ENCODE assay signal across 21 cellular contexts in the genomic region with DNA sequence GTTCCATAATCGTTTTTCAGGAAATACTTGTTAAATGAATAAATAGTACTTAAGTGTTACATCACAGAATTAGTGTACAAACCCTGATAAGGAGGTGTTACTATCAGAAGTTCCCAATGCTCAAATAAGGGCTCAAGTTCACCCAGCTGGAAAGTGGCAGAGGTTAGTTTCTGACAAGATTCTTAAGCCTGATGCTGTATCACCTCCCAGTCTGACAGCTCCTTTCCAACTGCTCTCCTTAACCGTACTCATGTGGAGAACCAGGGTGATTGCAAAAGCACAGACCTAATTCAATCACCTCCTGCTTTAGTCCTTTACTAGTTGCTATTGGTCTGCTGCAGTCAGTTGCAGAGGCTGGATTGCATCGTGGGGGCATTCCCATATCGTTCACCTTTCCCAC.
"Had no signal": no experiment of that assay in that cellular context is flagged by ENCODE, and none has a peak within 500 bp of the region (broad histone marks: within the 10 kb centered on the region; RNA-seq: fewer than 3 reads in every experiment).

No MANE protein-coding gene starts in this region.

- H3K9me3 Mint-ChIP-seq: activated naive CD4-positive, alpha-beta T cell treated with anti-CD3 and anti-CD28 coated beads, Interleukin-2, amount 10 ng/mL, durations not matched to agents 7 days and 5 days; activated T-cell treated with anti-CD3 and anti-CD28 coated beads, Interleukin-2, amount 50 U/mL, for 72 hours; mesothelial cell of epicardium; natural killer cell had no signal

- ATAC-seq: activated T-cell treated with anti-CD3 and anti-CD28 coated beads, Interleukin-2, amount 50 U/mL, for 72 hours; body of pancreas; left lobe of liver; natural killer cell; pancreas; psoas muscle; stimulated activated naive CD8-positive, alpha-beta T cell treated with anti-CD3 and anti-CD28 coated beads, Interleukin-15, Interleukin-2, amounts not matched to agents 100 U/mL and 50 U/mL, for 24 hours had no signal

- H3K4me3 Mint-ChIP-seq: activated naive CD4-positive, alpha-beta T cell treated with anti-CD3 and anti-CD28 coated beads, Interleukin-2, amount 10 ng/mL, durations not matched to agents 7 days and 5 days; activated T-cell treated with anti-CD3 and anti-CD28 coated beads, Interleukin-2, amount 50 U/mL, for 72 hours; dendritic cell treated with granulocyte-macrophage colony-stimulating factor and Interleukin-4, amounts not matched to agents 40 ng/mL and 50 ng/mL, for 4 days; mesothelial cell of epicardium; natural killer cell had no signal

- DNase-seq: activated CD4-positive, alpha-beta T cell treated with anti-CD3 and anti-CD28 coated beads for 1 hour; activated CD4-positive, alpha-beta T cell treated with anti-CD3 and anti-CD28 coated beads, Interleukin-2, amount 50 U/mL, for 1 hour; activated CD8-positive, alpha-beta memory T cell treated with anti-CD3 and anti-CD28 coated beads, Interleukin-2, amount 50 U/mL, for 48 hours; activated effector memory CD4-positive, alpha-beta T cell treated with Interleukin-2 at 50 U/mL for 16 hours; activated naive CD4-positive, alpha-beta T cell treated with anti-CD3 and anti-CD28 coated beads, Interleukin-2, amount 10 ng/mL, durations not matched to agents 7 days and 5 days; activated T-cell treated with anti-CD3 and anti-CD28 coated beads, Interleukin-2, amount 50 U/mL, for 72 hours; anterior cingulate cortex; body of pancreas; effector memory CD4-positive, alpha-beta T cell; esophagus squamous epithelium; natural killer cell; pancreas; psoas muscle; stimulated activated CD4-positive, alpha-beta T cell treated with anti-CD3 and anti-CD28 coated beads, Interleukin-4, amount 100 ng/mL, for 4 hours; stimulated activated naive CD8-positive, alpha-beta T cell treated with anti-CD3 and anti-CD28 coated beads, Interleukin-15, Interleukin-2, amounts not matched to agents 100 U/mL and 50 U/mL, for 24 hours; T-helper 1 cell; upper lobe of left lung had no signal

- H3K27me3 Mint-ChIP-seq: dendritic cell treated with granulocyte-macrophage colony-stimulating factor and Interleukin-4, amounts not matched to agents 40 ng/mL and 50 ng/mL, for 4 days had no signal

- H3K36me3 Mint-ChIP-seq: activated naive CD4-positive, alpha-beta T cell treated with anti-CD3 and anti-CD28 coated beads, Interleukin-2, amount 10 ng/mL, durations not matched to agents 7 days and 5 days; mesothelial cell of epicardium; natural killer cell had no signal

- H3K27ac Mint-ChIP-seq: activated naive CD4-positive, alpha-beta T cell treated with anti-CD3 and anti-CD28 coated beads, Interleukin-2, amount 10 ng/mL, durations not matched to agents 7 days and 5 days; activated T-cell treated with anti-CD3 and anti-CD28 coated beads, Interleukin-2, amount 50 U/mL, for 72 hours; dendritic cell treated with granulocyte-macrophage colony-stimulating factor and Interleukin-4, amounts not matched to agents 40 ng/mL and 50 ng/mL, for 4 days; mesothelial cell of epicardium; natural killer cell had no signal

- H3K4me3 ChIP-seq: body of pancreas, esophagus squamous epithelium, pancreas, psoas muscle, right atrium auricular region, upper lobe of left lung had no signal

- H3K4me1 Mint-ChIP-seq: activated naive CD4-positive, alpha-beta T cell treated with anti-CD3 and anti-CD28 coated beads, Interleukin-2, amount 10 ng/mL, durations not matched to agents 7 days and 5 days; mesothelial cell of epicardium; natural killer cell had no signal
